Comparison of ENCODE assay signal across 22 cellular contexts in the genomic region with DNA sequence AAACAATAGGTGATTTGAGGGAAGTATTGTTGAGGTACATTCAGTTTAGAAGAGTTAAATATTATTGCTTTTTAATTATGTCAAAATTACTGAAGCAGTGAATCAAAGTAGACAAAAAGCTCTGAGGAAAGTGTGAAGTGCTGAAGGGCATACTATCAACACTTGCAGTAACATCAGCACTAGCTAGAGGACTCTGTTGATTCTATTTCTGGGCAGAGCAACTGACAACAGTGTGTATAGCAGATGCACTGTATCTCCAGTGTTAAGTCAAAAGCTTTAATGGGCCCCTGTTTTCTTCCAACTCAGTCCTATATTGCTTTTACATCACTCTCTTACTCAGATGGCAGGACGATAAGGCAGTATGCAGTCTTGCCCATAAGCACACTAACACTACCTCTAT.
"Had no signal": no experiment of that assay in that cellular context is flagged by ENCODE, and none has a peak within 500 bp of the region (broad histone marks: within the 10 kb centered on the region; RNA-seq: fewer than 3 reads in every experiment).

No MANE protein-coding gene starts in this region.

- H3K4me3 ChIP-seq: body of pancreas, cardiac muscle cell, hepatocyte, right lobe of liver, skin epidermis, transverse colon had no signal

- H3K27me3 ChIP-seq: body of pancreas, cardiac muscle cell, hepatocyte, transverse colon had no signal

- H3K36me3 Mint-ChIP-seq: activated CD8-positive, alpha-beta memory T cell treated with anti-CD3 and anti-CD28 coated beads, Interleukin-2, amount 10 ng/mL, durations not matched to agents 7 days and 5 days; activated naive CD4-positive, alpha-beta T cell treated with anti-CD3 and anti-CD28 coated beads, Interleukin-2, amount 10 ng/mL, durations not matched to agents 7 days and 5 days; stimulated activated memory B cell treated with anti-CD40 and anti-IgM and Interleukin-4, amounts not matched to agents 10 μg/mL and 1 μg/mL and 100 μg/mL, for 72 hours had no signal

- H3K79me2 ChIP-seq: hepatocyte had no signal

- H3K9me3 Mint-ChIP-seq: nephron; stimulated activated memory B cell treated with anti-CD40 and anti-IgM and Interleukin-4, amounts not matched to agents 10 μg/mL and 1 μg/mL and 100 μg/mL, for 72 hours had no signal

- H2AFZ ChIP-seq: hepatocyte had no signal

- H3K4me1 ChIP-seq: body of pancreas, right lobe of liver, transverse colon had no signal

- H3K36me3 ChIP-seq: cardiac muscle cell, right lobe of liver, transverse colon had no signal

- H3K27ac ChIP-seq: body of pancreas, cardiac muscle cell, hepatocyte, right lobe of liver, skin epidermis, transverse colon, VCaP had no signal

- H3K27me3 Mint-ChIP-seq: activated CD4-positive, alpha-beta T cell treated with anti-CD3 and anti-CD28 coated beads, Interleukin-2, amount 10 ng/mL, durations not matched to agents 7 days and 5 days; activated CD8-positive, alpha-beta memory T cell treated with anti-CD3 and anti-CD28 coated beads, Interleukin-2, amount 10 ng/mL, durations not matched to agents 7 days and 5 days; activated CD8-positive, alpha-beta T cell treated with anti-CD3 and anti-CD28 coated beads for 36 hours; activated naive CD4-positive, alpha-beta T cell treated with anti-CD3 and anti-CD28 coated beads, Interleukin-2, amount 10 ng/mL, durations not matched to agents 7 days and 5 days; activated naive CD8-positive, alpha-beta T cell treated with anti-CD3 and anti-CD28 coated beads, Interleukin-2, amount 50 U/mL, for 24 hours; stimulated activated memory B cell treated with anti-CD40 and anti-IgM and Interleukin-4, amounts not matched to agents 10 μg/mL and 1 μg/mL and 100 μg/mL, for 72 hours had no signal

- H3K27ac Mint-ChIP-seq: activated CD4-positive, alpha-beta T cell treated with anti-CD3 and anti-CD28 coated beads, Interleukin-2, amount 10 ng/mL, durations not matched to agents 7 days and 5 days; activated CD8-positive, alpha-beta memory T cell treated with anti-CD3 and anti-CD28 coated beads, Interleukin-2, amount 10 ng/mL, durations not matched to agents 7 days and 5 days; activated CD8-positive, alpha-beta T cell treated with anti-CD3 and anti-CD28 coated beads for 36 hours; activated naive CD4-positive, alpha-beta T cell treated with anti-CD3 and anti-CD28 coated beads, Interleukin-2, amount 10 ng/mL, durations not matched to agents 7 days and 5 days; activated naive CD8-positive, alpha-beta T cell treated with anti-CD3 and anti-CD28 coated beads, Interleukin-2, amount 50 U/mL, for 24 hours; nephron; stimulated activated memory B cell treated with anti-CD40 and anti-IgM and Interleukin-4, amounts not matched to agents 10 μg/mL and 1 μg/mL and 100 μg/mL, for 72 hours; T-helper 2 cell treated with Interferon-gamma antibody and Interleukin-4, amounts not matched to agents 5 μg/mL and 100 μg/mL, for 36 hours had no signal

- H3K4me3 Mint-ChIP-seq: activated CD4-positive, alpha-beta T cell treated with anti-CD3 and anti-CD28 coated beads, Interleukin-2, amount 10 ng/mL, durations not matched to agents 7 days and 5 days; activated CD8-positive, alpha-beta memory T cell treated with anti-CD3 and anti-CD28 coated beads, Interleukin-2, amount 10 ng/mL, durations not matched to agents 7 days and 5 days; activated CD8-positive, alpha-beta T cell treated with anti-CD3 and anti-CD28 coated beads for 36 hours; activated naive CD4-positive, alpha-beta T cell treated with anti-CD3 and anti-CD28 coated beads, Interleukin-2, amount 10 ng/mL, durations not matched to agents 7 days and 5 days; activated naive CD8-positive, alpha-beta T cell treated with anti-CD3 and anti-CD28 coated beads, Interleukin-2, amount 50 U/mL, for 24 hours; nephron; stimulated activated memory B cell treated with anti-CD40 and anti-IgM and Interleukin-4, amounts not matched to agents 10 μg/mL and 1 μg/mL and 100 μg/mL, for 72 hours; T-helper 2 cell treated with Interferon-gamma antibody and Interleukin-4, amounts not matched to agents 5 μg/mL and 100 μg/mL, for 36 hours had no signal

- H3K4me1 Mint-ChIP-seq: activated CD8-positive, alpha-beta memory T cell treated with anti-CD3 and anti-CD28 coated beads, Interleukin-2, amount 10 ng/mL, durations not matched to agents 7 days and 5 days; activated naive CD4-positive, alpha-beta T cell treated with anti-CD3 and anti-CD28 coated beads, Interleukin-2, amount 10 ng/mL, durations not matched to agents 7 days and 5 days; activated naive CD8-positive, alpha-beta T cell treated with anti-CD3 and anti-CD28 coated beads, Interleukin-2, amount 50 U/mL, for 24 hours; nephron; stimulated activated memory B cell treated with anti-CD40 and anti-IgM and Interleukin-4, amounts not matched to agents 10 μg/mL and 1 μg/mL and 100 μg/mL, for 72 hours had no signal

- H3K4me2 ChIP-seq: hepatocyte had no signal

- DNase-seq: activated CD4-positive, alpha-beta T cell treated with anti-CD3 and anti-CD28 coated beads, Interleukin-2, amount 10 ng/mL, durations not matched to agents 7 days and 5 days; activated CD4-positive, CD25-positive, alpha-beta regulatory T cell treated with anti-CD3 and anti-CD28 coated beads, Interleukin-2, amount 50 U/mL, for 72 hours; activated CD8-positive, alpha-beta memory T cell treated with anti-CD3 and anti-CD28 coated beads, Interleukin-2, amount 10 ng/mL, durations not matched to agents 7 days and 5 days; activated CD8-positive, alpha-beta T cell treated with anti-CD3 and anti-CD28 coated beads for 36 hours; activated effector memory CD4-positive, alpha-beta T cell treated with anti-CD3 and anti-CD28 coated beads, Interleukin-2, amount 50 U/mL, for 16 hours; activated naive CD4-positive, alpha-beta T cell treated with anti-CD3 and anti-CD28 coated beads, Interleukin-2, amount 10 ng/mL, durations not matched to agents 7 days and 5 days; activated naive CD8-positive, alpha-beta T cell treated with anti-CD3 and anti-CD28 coated beads, Interleukin-2, amount 50 U/mL, for 24 hours; activated T-cell treated with anti-CD3 and anti-CD28 coated beads for 4 hours; body of pancreas; effector CD8-positive, alpha-beta T cell; glutamatergic neuron; nucleus accumbens; posterior cingulate gyrus; right lobe of liver; transverse colon had no signal

- H3K9me3 ChIP-seq: body of pancreas, right lobe of liver, transverse colon had no signal

- ATAC-seq: activated CD8-positive, alpha-beta memory T cell treated with anti-CD3 and anti-CD28 coated beads, Interleukin-2, amount 10 ng/mL, durations not matched to agents 7 days and 5 days; activated CD8-positive, alpha-beta T cell treated with anti-CD3 and anti-CD28 coated beads for 36 hours; activated naive CD8-positive, alpha-beta T cell treated with anti-CD3 and anti-CD28 coated beads, Interleukin-2, amount 50 U/mL, for 24 hours; body of pancreas; right lobe of liver; stimulated activated memory B cell treated with anti-CD40 and anti-IgM and Interleukin-4, amounts not matched to agents 10 μg/mL and 1 μg/mL and 100 μg/mL, for 72 hours had no signal
